In the genomic region with DNA sequence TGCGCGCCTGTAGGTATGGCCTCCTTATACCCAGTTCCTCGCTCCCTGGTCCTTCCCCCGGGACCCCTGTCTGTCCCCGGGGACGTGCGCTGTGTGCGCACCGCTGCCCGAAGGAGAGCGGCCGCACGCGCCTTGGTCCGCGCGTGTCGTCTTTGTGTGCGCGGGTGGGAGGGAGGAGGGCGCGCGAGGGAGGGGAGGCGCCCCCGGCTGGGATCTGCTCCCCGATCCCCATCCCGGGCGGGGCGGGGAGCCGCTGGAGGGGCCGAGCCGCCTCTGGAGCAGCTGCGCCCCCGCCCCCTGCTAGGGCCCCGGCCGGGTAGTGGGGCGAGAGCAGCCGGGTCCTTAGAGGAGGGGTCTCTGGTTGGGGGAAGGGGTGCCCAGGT, we compare ENCODE assay signal across 9 cellular contexts. TPM values are rescaled to one million over a fixed set of nuclear protein-coding genes. Genes with fewer than 3 reads are reported as not detected.
DNase-seq lines count a peak whose midpoint lies in the region; ATAC-seq and TF ChIP-seq lines count a peak whose summit lies in the region.
"Had no signal": no experiment of that assay in that cellular context is flagged by ENCODE, and none has a peak within 500 bp of the region (broad histone marks: within the 10 kb centered on the region; RNA-seq: fewer than 3 reads in every experiment).

No MANE protein-coding gene starts in this region.

- intact Hi-C loops in left ventricle myocardium inferior (cut with micrococcal nuclease), result no loop called here

- H3K4me3 ChIP-seq in left ventricle myocardium inferior, result peak overlapping the region; percentile 91
- H3K4me3 ChIP-seq in skeletal muscle tissue (ENCODE audit: low read length in 3 of 3), result peak overlapping the region; percentile 79 to 88 (median 81)

- H3K4me1 ChIP-seq in left ventricle myocardium inferior (peaks cover 34% of the 10 kb centered on the region), skeletal muscle tissue (ENCODE audit: control insufficient read depth in 3 of 3, insufficient read depth in 3 of 3, low read length in 3 of 3) (peaks cover 37 to 55% (median 38%) of the 10 kb centered on the region in 3 donors)

- peaks cover 28% of the 10 kb centered on the region for H3K4me1 Mint-ChIP-seq in T-helper 1 cell treated with Interleukin-12 subunit alpha and Interleukin-12 subunit beta and Interleukin-4 antibody, amounts not matched to agents 30 μg/mL and 1 μg/mL, for 36 hours (ENCODE audit: low read depth)

- H3K4me3 Mint-ChIP-seq in T-helper 1 cell treated with Interleukin-12 subunit alpha and Interleukin-12 subunit beta and Interleukin-4 antibody, amounts not matched to agents 30 μg/mL and 1 μg/mL, for 36 hours, result peak overlapping the region; percentile 53

- H3K27ac ChIP-seq in left ventricle myocardium inferior (replicated peaks) (peak overlapping the region; percentile 50), skeletal muscle tissue (ENCODE audit: low read depth, low read length) (peak overlapping the region; percentile 70)

- no peak for TF ChIP-seq CTCF in left ventricle myocardium inferior (IDR thresholded peaks at IDR 0.05; ENCODE audit: borderline replicate concordance)

- H3K9me3 ChIP-seq in left ventricle myocardium inferior (replicated peaks), result no peaks in the 10 kb centered on the region
- no peaks in the 10 kb centered on the region for H3K9me3 ChIP-seq in skeletal muscle tissue (ENCODE audit: control insufficient read depth in 3 of 3, low read length in 3 of 3)

- H3K27me3 ChIP-seq in left ventricle myocardium inferior (ENCODE audit: low read depth) (peaks cover 11% of the 10 kb centered on the region), skeletal muscle tissue (ENCODE audit: control insufficient read depth in 3 of 3, insufficient read depth in 3 of 3, low read length in 3 of 3) (no peaks in the 10 kb centered on the region)

- H3K36me3 Mint-ChIP-seq in T-helper 1 cell treated with Interleukin-12 subunit alpha and Interleukin-12 subunit beta and Interleukin-4 antibody, amounts not matched to agents 30 μg/mL and 1 μg/mL, for 36 hours (ENCODE audit: low read depth), result no peaks in the 10 kb centered on the region
- H3K36me3 Mint-ChIP-seq: activated naive CD4-positive, alpha-beta T cell treated with anti-CD3 and anti-CD28 coated beads, Interleukin-2, amount 50 U/mL, for 72 hours had no signal

- no peak overlapping the region for H3K27ac Mint-ChIP-seq in T-helper 1 cell treated with Interleukin-12 subunit alpha and Interleukin-12 subunit beta and Interleukin-4 antibody, amounts not matched to agents 30 μg/mL and 1 μg/mL, for 36 hours
- H3K27ac Mint-ChIP-seq: activated naive CD4-positive, alpha-beta T cell treated with anti-CD3 and anti-CD28 coated beads, Interleukin-2, amount 50 U/mL, for 72 hours had no signal

- ATAC-seq in HG03571 (IDR thresholded peaks at IDR 0.05; ENCODE audit: unreplicated experiment), result no peak

- H3K9me3 Mint-ChIP-seq in T-helper 1 cell treated with Interleukin-12 subunit alpha and Interleukin-12 subunit beta and Interleukin-4 antibody, amounts not matched to agents 30 μg/mL and 1 μg/mL, for 36 hours, result no peaks in the 10 kb centered on the region
- H3K9me3 Mint-ChIP-seq: activated naive CD4-positive, alpha-beta T cell treated with anti-CD3 and anti-CD28 coated beads, Interleukin-2, amount 50 U/mL, for 72 hours had no signal

- peak; percentile 72 for DNase-seq in activated CD8-positive, alpha-beta memory T cell treated with anti-CD3 and anti-CD28 coated beads for 24 hours
- DNase-seq in activated CD8-positive, alpha-beta memory T cell treated with anti-CD3 and anti-CD28 coated beads, Interleukin-2, amount 50 U/mL, for 48 hours, result no peak
- DNase-seq in left ventricle myocardium inferior (peak; percentile 29), T1000 (lab: John Stamatoyannopoulos, UW) (no peak), NCI-H2107 treated with DMSO at 0.1 percent for 48 hours (lab: John Stamatoyannopoulos, UW; ENCODE audit: unreplicated experiment) (no peak)

- peaks cover 27% of the 10 kb centered on the region for H3K27me3 Mint-ChIP-seq in T-helper 1 cell treated with Interleukin-12 subunit alpha and Interleukin-12 subunit beta and Interleukin-4 antibody, amounts not matched to agents 30 μg/mL and 1 μg/mL, for 36 hours (ENCODE audit: low read depth)

- H3K9ac ChIP-seq in skeletal muscle tissue (ENCODE audit: low read depth in 1 of 3, low read length in 3 of 3), result peak overlapping the region; percentile 85 to 88 (median 87)

- no peaks in the 10 kb centered on the region for H3K36me3 ChIP-seq in left ventricle myocardium inferior
- no peaks in the 10 kb centered on the region for H3K36me3 ChIP-seq in skeletal muscle tissue (ENCODE audit: control insufficient read depth in 3 of 3, insufficient read depth in 3 of 3, low read length in 3 of 3)

RNA-seq across cellular contexts. Expression of a gene that starts 0.4 kb away (rescaled TPM):
- 1.0 TPM for total RNA-seq in left ventricle myocardium inferior
- total RNA-seq in skeletal muscle tissue, result 5.7 TPM

Comparison
In these comparisons a context has a peak if more than half of its experiments do, and no peak if none do; other contexts are left out.
1. DNase-seq: peak in activated CD8-positive, alpha-beta memory T cell treated with anti-CD3 and anti-CD28 coated beads for 24 hours (single experiment) and left ventricle myocardium inferior (single experiment); none in activated CD8-positive, alpha-beta memory T cell treated with anti-CD3 and anti-CD28 coated beads, Interleukin-2, amount 50 U/mL, for 48 hours (single experiment), T1000 (single experiment) and NCI-H2107 treated with DMSO at 0.1 percent for 48 hours (single experiment).